Comparison of ENCODE assay signal across 5 cellular contexts in the genomic region with DNA sequence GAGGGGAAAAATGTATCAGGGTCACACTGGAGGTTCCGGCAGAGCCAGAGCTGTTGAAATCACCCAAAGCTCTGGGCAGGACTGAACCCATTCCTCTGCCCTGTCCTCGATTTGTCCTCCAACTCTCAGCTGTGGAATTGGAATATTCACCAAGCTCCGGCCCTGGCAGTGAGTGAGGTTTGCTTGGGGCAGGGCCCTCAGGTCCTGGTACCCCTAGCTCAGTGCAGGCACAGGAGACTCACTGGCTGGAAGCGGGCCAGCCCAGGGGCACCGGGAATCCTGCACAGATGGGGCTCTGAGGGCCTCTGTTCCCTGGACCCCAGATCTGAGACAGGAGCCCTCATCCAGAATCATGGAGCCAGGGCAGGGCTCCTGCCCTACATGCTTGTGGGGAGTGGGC.
"Had no signal": no experiment of that assay in that cellular context is flagged by ENCODE, and none has a peak within 500 bp of the region (broad histone marks: within the 10 kb centered on the region; RNA-seq: fewer than 3 reads in every experiment).

No MANE protein-coding gene starts in this region.

- H3K4me1 Mint-ChIP-seq: GM23338, IgD-negative memory B cell had no signal

- H3K27me3 Mint-ChIP-seq: IgD-negative memory B cell had no signal

- FAIRE-seq: HepG2 had no signal

- DNase-seq: HFFc6, KBM-7 had no signal

- H3K36me3 Mint-ChIP-seq: IgD-negative memory B cell had no signal

- H3K27ac Mint-ChIP-seq: GM23338, HFFc6, IgD-negative memory B cell had no signal

- H3K4me3 Mint-ChIP-seq: GM23338, HFFc6, IgD-negative memory B cell had no signal
